In the genomic region with DNA sequence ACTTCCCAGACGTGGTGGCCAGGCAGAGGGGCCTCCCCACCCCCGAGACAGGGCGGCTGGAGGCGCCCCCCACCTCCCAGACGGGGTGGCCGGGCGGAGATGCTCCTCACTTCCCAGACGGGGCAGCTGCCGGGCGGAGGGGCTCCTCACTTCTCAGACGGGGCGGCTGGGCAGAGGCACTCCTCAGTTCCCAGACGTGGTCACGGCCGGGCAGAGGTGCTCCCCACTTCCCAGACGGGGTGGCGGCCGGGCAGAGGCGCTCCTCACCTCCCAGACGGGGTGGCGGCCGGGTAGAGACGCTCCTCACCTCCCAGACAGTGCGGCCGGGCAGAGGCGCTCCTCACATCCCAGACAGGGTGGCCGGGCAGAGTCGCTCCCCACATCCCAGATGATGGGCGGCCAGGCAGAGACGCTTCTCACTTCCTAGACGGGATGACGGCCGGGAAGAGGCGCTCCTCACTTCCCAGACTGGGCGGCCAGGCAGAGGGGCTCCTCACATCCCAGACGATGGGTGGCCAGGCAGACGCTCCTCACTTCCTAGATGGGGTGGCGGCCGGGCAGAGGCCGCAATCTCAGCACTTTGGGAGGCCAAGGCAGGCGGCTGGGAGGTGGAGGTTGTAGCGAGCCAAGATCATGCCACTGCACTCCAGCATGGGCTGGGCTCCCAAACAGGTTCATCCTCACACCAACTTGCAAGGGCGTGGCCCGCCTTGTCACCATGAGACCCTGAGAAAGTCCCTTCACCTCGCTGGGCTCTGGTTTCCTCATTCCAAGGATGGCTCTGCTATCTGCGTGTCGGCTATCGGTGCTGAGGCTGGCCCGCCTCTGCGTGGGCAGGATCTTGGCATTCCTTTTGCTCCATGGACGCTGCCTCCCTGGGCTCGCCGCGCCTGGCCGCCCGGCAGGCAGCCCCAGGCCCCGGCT, we compare ENCODE assay signal across 7 cellular contexts. TPM values are rescaled to one million over a fixed set of nuclear protein-coding genes. Genes with fewer than 3 reads are reported as not detected.
A peak's percentile ranks its signal among the peaks of the same experiment; 100 is the strongest.
DNase-seq lines count a peak whose midpoint lies in the region; ATAC-seq, FAIRE-seq and TF ChIP-seq lines count a peak whose summit lies in the region.
"Not testable (repeated sequence)": the region's sequence is repeated elsewhere in the genome, so short reads cannot be mapped to it uniquely, and the experiment has no call there.

No MANE protein-coding gene starts in this region.

- not testable (repeated sequence) for H4K12ac ChIP-seq in trophoblast cell (ENCODE audit: low read depth, low read length)

- H3K79me2 ChIP-seq in DND-41 (ENCODE audit: insufficient read depth, low read length): peaks cover 49% of the 10 kb centered on the region
- not testable (repeated sequence) for H3K79me2 ChIP-seq in trophoblast cell (ENCODE audit: control insufficient read depth, insufficient read depth, low read length, poor library complexity)

- H3K27me3 ChIP-seq in DND-41 (ENCODE audit: insufficient read depth, low read length, poor library complexity); SJCRH30; trophoblast cell (ENCODE audit: insufficient read depth, low read length); uterus: not testable (repeated sequence)

- peaks cover 31% of the 10 kb centered on the region for H3K9me3 ChIP-seq in DND-41 (ENCODE audit: insufficient read depth, low read length, severe bottlenecking)
- H3K9me3 ChIP-seq in SJCRH30 (replicated peaks): peaks cover 11% of the 10 kb centered on the region
- H3K9me3 ChIP-seq in kidney (ENCODE audit: control insufficient read depth in 1 of 2, low read length in 2 of 2); trophoblast cell (ENCODE audit: insufficient read depth, low read depth, low read length); uterus: not testable (repeated sequence)

- not testable (repeated sequence) for H3K27ac ChIP-seq in DND-41 (ENCODE audit: low read length); kidney (ENCODE audit: low read depth in 2 of 2, low read length in 2 of 2); trophoblast cell (ENCODE audit: low read depth, low read length)
- peak overlapping the region; percentile 88 for H3K27ac ChIP-seq in SJCRH30
- H3K27ac ChIP-seq in epithelial cell of prostate: peak overlapping the region; percentile 57
- H3K27ac ChIP-seq in uterus: peak overlapping the region; percentile 52 to 76

- H2AFZ ChIP-seq in DND-41 (ENCODE audit: low read depth, low read length); trophoblast cell (ENCODE audit: insufficient read depth, low read length, poor library complexity): not testable (repeated sequence)

- intact Hi-C loops in Right ventricle myocardium superior (cut with DNase I); kidney (cut with DNase I); uterus (cut with DNase I; ENCODE audit: low total_unique reads): not testable (repeated sequence)

- H3K79me1 ChIP-seq in trophoblast cell (ENCODE audit: low read length): not testable (repeated sequence)

- H3K4me2 ChIP-seq in DND-41 (ENCODE audit: insufficient read depth, low read length); trophoblast cell (ENCODE audit: low read length): not testable (repeated sequence)

- H4K20me1 ChIP-seq in DND-41 (ENCODE audit: insufficient read depth, low read length): not testable (repeated sequence)

- not testable (repeated sequence) for H2BK5ac ChIP-seq in trophoblast cell (ENCODE audit: low read depth, low read length, poor library complexity)

- not testable (repeated sequence) for H4K91ac ChIP-seq in trophoblast cell (ENCODE audit: low read depth, low read length)

- H3K9ac ChIP-seq in DND-41 (ENCODE audit: low read depth, low read length); kidney (ENCODE audit: low read length in 2 of 2); trophoblast cell (ENCODE audit: low read length): not testable (repeated sequence)

- not testable (repeated sequence) for H2BK12ac ChIP-seq in trophoblast cell (ENCODE audit: low read length)

- not testable (repeated sequence) for H4K8ac ChIP-seq in trophoblast cell (ENCODE audit: low read depth, low read length)

- not testable (repeated sequence) for H2BK120ac ChIP-seq in trophoblast cell (ENCODE audit: insufficient read depth, low read length, poor library complexity)

- H3K14ac ChIP-seq in trophoblast cell (ENCODE audit: low read length): not testable (repeated sequence)

- not testable (repeated sequence) for H3K4me3 ChIP-seq in DND-41 (ENCODE audit: low read depth in 1 of 2, low read length in 2 of 2); SJCRH30; kidney (ENCODE audit: low read length in 2 of 2); trophoblast cell (ENCODE audit: low read depth, low read length); uterus

- H3K36me3 ChIP-seq in DND-41 (ENCODE audit: insufficient read depth, low read length) (peaks cover 58% of the 10 kb centered on the region), SJCRH30 (peaks cover 26% of the 10 kb centered on the region), trophoblast cell (ENCODE audit: control insufficient read depth in 1 of 2, insufficient read depth in 2 of 2, low read length in 2 of 2) (peaks cover 15 to 18% of the 10 kb centered on the region in 2 experiments)
- H3K36me3 ChIP-seq in kidney (ENCODE audit: control insufficient read depth in 1 of 2, insufficient read depth in 2 of 2, low read length in 2 of 2); uterus: not testable (repeated sequence)

- H2AK5ac ChIP-seq in trophoblast cell (ENCODE audit: low read length): not testable (repeated sequence)

- TF ChIP-seq CTCF in DND-41 (IDR thresholded peaks at IDR 0.05; ENCODE audit: borderline replicate concordance, extremely low read depth, low read length, poor library complexity, severe bottlenecking); kidney (IDR thresholded peaks at IDR 0.05; ENCODE audit: borderline replicate concordance, extremely low read depth, insufficient read depth); uterus (IDR thresholded peaks at IDR 0.05): not testable (repeated sequence)

- not testable (repeated sequence) for ATAC-seq in DND-41 (ENCODE audit: insufficient read depth, low read depth)
- peak; percentile 82 for ATAC-seq in Right ventricle myocardium superior (ENCODE audit: poor library complexity)

- H3K23ac ChIP-seq in trophoblast cell (ENCODE audit: low read length): not testable (repeated sequence)

- FAIRE-seq in kidney (lab: Jason Lieb, UNC): not testable (repeated sequence)

- DNase-seq in DND-41 (peak; percentile 17), Right ventricle myocardium superior (peak; percentile 46), kidney (peak; percentile 66), trophoblast cell (peak; percentile 3 to 10)
- not testable (repeated sequence) for DNase-seq in SJCRH30; epithelial cell of prostate (ENCODE audit: low read depth, low spot score); uterus

- peak overlapping the region; percentile 52 for H3K4ac ChIP-seq in trophoblast cell (ENCODE audit: low read depth, low read length)

- no CpG with 5 or more reads among the region's 57 CpGs for WGBS in trophoblast cell (ENCODE audit: extremely low coverage, insufficient coverage, insufficient read length)

- not testable (repeated sequence) for H3K18ac ChIP-seq in trophoblast cell (ENCODE audit: low read length)

- TF ChIP-seq POLR2A in uterus (IDR thresholded peaks at IDR 0.05): not testable (repeated sequence)

- H3K4me1 ChIP-seq in DND-41 (ENCODE audit: insufficient read depth, low read length); kidney (ENCODE audit: control insufficient read depth in 1 of 2, insufficient read depth in 1 of 2, low read depth in 1 of 2, low read length in 2 of 2); trophoblast cell (ENCODE audit: control insufficient read depth in 1 of 2, insufficient read depth in 2 of 2, low read length in 2 of 2); uterus: not testable (repeated sequence)
- H3K4me1 ChIP-seq in SJCRH30: peaks cover 13% of the 10 kb centered on the region

RNA-seq across cellular contexts. Expression of gene ARHGAP5, which starts 50.9 kb away (rescaled TPM):
- total RNA-seq in SJCRH30 (2014; rRNA removed; shearing (Covaris generic)): 166 and 178 TPM in 2 replicates
- total RNA-seq in Right ventricle myocardium superior (192 TPM), kidney (142 TPM), uterus (100 to 1,000 TPM in 3 of 4 donors, 10 to 100 TPM in 1; 83.8 to 298 (median 159) TPM)
- 17.7 TPM for polyA plus RNA-seq in kidney (ENCODE audit: insufficient read depth, low read depth, low replicate concordance)
- 40.8 and 43.6 TPM in 2 replicates for polyA plus RNA-seq in trophoblast cell (2013)
